25 cellular contexts compared by ENCODE assay signal in the genomic region with DNA sequence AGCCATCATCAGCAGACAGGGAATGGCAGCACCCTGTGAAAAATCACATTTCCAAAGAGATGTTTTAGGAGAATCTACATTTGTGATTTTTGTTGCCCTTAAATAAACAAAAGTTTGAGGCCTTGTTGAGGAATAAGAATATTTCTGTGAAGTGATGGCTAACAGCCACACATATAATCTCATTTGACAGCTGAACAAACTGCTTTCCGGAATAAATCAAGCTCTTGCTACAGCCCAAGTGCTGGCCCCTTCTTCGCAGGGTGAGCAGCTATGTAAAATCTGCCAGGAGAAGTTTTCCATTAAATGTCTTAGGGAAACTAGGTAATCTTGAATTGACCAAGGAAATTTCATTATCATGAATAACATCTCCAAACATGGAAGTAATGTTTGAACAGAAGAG.
"Had no signal": no experiment of that assay in that cellular context is flagged by ENCODE, and none has a peak within 500 bp of the region (broad histone marks: within the 10 kb centered on the region; RNA-seq: fewer than 3 reads in every experiment).

No MANE protein-coding gene starts in this region.

- H3K36me3 ChIP-seq: ascending aorta, SJSA1 had no signal

- H3K27ac ChIP-seq: ascending aorta, KMS-11, SJSA1 had no signal

- H3K9me3 Mint-ChIP-seq: activated B cell treated with CpG ODN at 0.5 μM for 24 hours; activated CD4-positive, alpha-beta memory T cell treated with anti-CD3 and anti-CD28 coated beads, Interleukin-2, amount 10 ng/mL, durations not matched to agents 7 days and 5 days; activated naive CD4-positive, alpha-beta T cell treated with anti-CD3 and anti-CD28 coated beads, Interleukin-2, amount 10 ng/mL, durations not matched to agents 7 days and 5 days; activated naive CD8-positive, alpha-beta T cell treated with anti-CD3 and anti-CD28 coated beads for 36 hours; T-helper 1 cell treated with Interleukin-12 subunit alpha and Interleukin-12 subunit beta and Interleukin-4 antibody, amounts not matched to agents 30 μg/mL and 1 μg/mL, for 36 hours; T-helper 2 cell treated with Interferon-gamma antibody and Interleukin-4, amounts not matched to agents 5 μg/mL and 100 μg/mL, for 36 hours had no signal

- ATAC-seq: activated CD8-positive, alpha-beta memory T cell treated with anti-CD3 and anti-CD28 coated beads, Interleukin-2, amount 10 ng/mL, durations not matched to agents 7 days and 5 days; Panc1 had no signal

- H3K4me1 ChIP-seq: ascending aorta, body of pancreas, SJSA1 had no signal

- DNase-seq: activated B cell treated with CpG ODN at 0.5 μM for 24 hours; activated CD4-positive, alpha-beta memory T cell treated with anti-CD3 and anti-CD28 coated beads, Interleukin-2, amount 10 ng/mL, durations not matched to agents 7 days and 5 days; activated CD4-positive, alpha-beta T cell treated with anti-CD3 and anti-CD28 coated beads for 48 hours; activated CD4-positive, CD25-positive, alpha-beta regulatory T cell treated with anti-CD3 and anti-CD28 coated beads, Interleukin-2, amount 50 U/mL, for 72 hours; activated CD8-positive, alpha-beta memory T cell treated with anti-CD3 and anti-CD28 coated beads for 24 hours; activated CD8-positive, alpha-beta memory T cell treated with anti-CD3 and anti-CD28 coated beads, Interleukin-2, amount 10 ng/mL, durations not matched to agents 7 days and 5 days; activated CD8-positive, alpha-beta memory T cell treated with anti-CD3 and anti-CD28 coated beads, Interleukin-2, amount 50 U/mL, for 48 hours; activated effector memory CD4-positive, alpha-beta T cell treated with Interleukin-2 at 50 U/mL for 16 hours; activated naive CD4-positive, alpha-beta T cell treated with anti-CD3 and anti-CD28 coated beads, Interleukin-2, amount 10 ng/mL, durations not matched to agents 7 days and 5 days; activated naive CD8-positive, alpha-beta T cell treated with anti-CD3 and anti-CD28 coated beads for 36 hours; activated T-cell treated with anti-CD3 and anti-CD28 coated beads, Interleukin-2, amount 50 U/mL, for 48 hours; amygdala; caudate nucleus; NCI-H1105; NCI-H187 treated with DMSO at 0.1 percent for 48 hours; NCI-H226; NCI-H446 treated with DMSO at 0.1 percent for 48 hours; SK-N-SH had no signal

- H3K27ac Mint-ChIP-seq: activated B cell treated with CpG ODN at 0.5 μM for 24 hours; activated CD4-positive, alpha-beta memory T cell treated with anti-CD3 and anti-CD28 coated beads, Interleukin-2, amount 10 ng/mL, durations not matched to agents 7 days and 5 days; activated CD8-positive, alpha-beta memory T cell treated with anti-CD3 and anti-CD28 coated beads, Interleukin-2, amount 10 ng/mL, durations not matched to agents 7 days and 5 days; activated naive CD4-positive, alpha-beta T cell treated with anti-CD3 and anti-CD28 coated beads, Interleukin-2, amount 10 ng/mL, durations not matched to agents 7 days and 5 days; activated naive CD8-positive, alpha-beta T cell treated with anti-CD3 and anti-CD28 coated beads for 36 hours; T-helper 1 cell treated with Interleukin-12 subunit alpha and Interleukin-12 subunit beta and Interleukin-4 antibody, amounts not matched to agents 30 μg/mL and 1 μg/mL, for 36 hours; T-helper 2 cell treated with Interferon-gamma antibody and Interleukin-4, amounts not matched to agents 5 μg/mL and 100 μg/mL, for 36 hours had no signal

- H3K27me3 Mint-ChIP-seq: activated B cell treated with CpG ODN at 0.5 μM for 24 hours; activated naive CD4-positive, alpha-beta T cell treated with anti-CD3 and anti-CD28 coated beads, Interleukin-2, amount 10 ng/mL, durations not matched to agents 7 days and 5 days; activated naive CD8-positive, alpha-beta T cell treated with anti-CD3 and anti-CD28 coated beads for 36 hours had no signal

- H3K4me3 ChIP-seq: ascending aorta, body of pancreas, SJSA1 had no signal

- H3K9me3 ChIP-seq: ascending aorta, body of pancreas, SJSA1, SK-N-SH had no signal

- H3K4me3 Mint-ChIP-seq: activated B cell treated with CpG ODN at 0.5 μM for 24 hours; activated CD4-positive, alpha-beta memory T cell treated with anti-CD3 and anti-CD28 coated beads, Interleukin-2, amount 10 ng/mL, durations not matched to agents 7 days and 5 days; activated CD8-positive, alpha-beta memory T cell treated with anti-CD3 and anti-CD28 coated beads, Interleukin-2, amount 10 ng/mL, durations not matched to agents 7 days and 5 days; activated naive CD4-positive, alpha-beta T cell treated with anti-CD3 and anti-CD28 coated beads, Interleukin-2, amount 10 ng/mL, durations not matched to agents 7 days and 5 days; activated naive CD8-positive, alpha-beta T cell treated with anti-CD3 and anti-CD28 coated beads for 36 hours; T-helper 1 cell treated with Interleukin-12 subunit alpha and Interleukin-12 subunit beta and Interleukin-4 antibody, amounts not matched to agents 30 μg/mL and 1 μg/mL, for 36 hours; T-helper 2 cell treated with Interferon-gamma antibody and Interleukin-4, amounts not matched to agents 5 μg/mL and 100 μg/mL, for 36 hours had no signal

- H3K36me3 Mint-ChIP-seq: activated CD8-positive, alpha-beta memory T cell treated with anti-CD3 and anti-CD28 coated beads, Interleukin-2, amount 10 ng/mL, durations not matched to agents 7 days and 5 days; activated naive CD4-positive, alpha-beta T cell treated with anti-CD3 and anti-CD28 coated beads, Interleukin-2, amount 10 ng/mL, durations not matched to agents 7 days and 5 days; activated naive CD8-positive, alpha-beta T cell treated with anti-CD3 and anti-CD28 coated beads for 36 hours had no signal

- H3K4me1 Mint-ChIP-seq: activated B cell treated with CpG ODN at 0.5 μM for 24 hours; activated CD4-positive, alpha-beta memory T cell treated with anti-CD3 and anti-CD28 coated beads, Interleukin-2, amount 10 ng/mL, durations not matched to agents 7 days and 5 days; activated CD8-positive, alpha-beta memory T cell treated with anti-CD3 and anti-CD28 coated beads, Interleukin-2, amount 10 ng/mL, durations not matched to agents 7 days and 5 days; activated naive CD4-positive, alpha-beta T cell treated with anti-CD3 and anti-CD28 coated beads, Interleukin-2, amount 10 ng/mL, durations not matched to agents 7 days and 5 days; activated naive CD8-positive, alpha-beta T cell treated with anti-CD3 and anti-CD28 coated beads for 36 hours had no signal

- H3K27me3 ChIP-seq: ascending aorta, body of pancreas, SJSA1 had no signal
